20 cellular contexts compared by ENCODE assay signal in genomic region chr3:101859882-101860281, GRCh38. TPM values are rescaled to one million over a fixed set of nuclear protein-coding genes. Genes with fewer than 3 reads are reported as not detected.
DNase-seq lines count a peak whose midpoint lies in the region; ATAC-seq and TF ChIP-seq lines count a peak whose summit lies in the region.
"Had no signal": no experiment of that assay in that cellular context is flagged by ENCODE, and none has a peak within 500 bp of the region (broad histone marks: within the 10 kb centered on the region; RNA-seq: fewer than 3 reads in every experiment).

No MANE protein-coding gene starts in this region.

- no peak overlapping the region for H3K4me3 ChIP-seq in cardiac muscle cell
- no peak overlapping the region for H3K4me3 ChIP-seq in right atrium auricular region
- no peak overlapping the region for H3K4me3 ChIP-seq in lower lobe of right lung
- H3K4me3 ChIP-seq: SJSA1 had no signal

- no peaks in the 10 kb centered on the region for H3K27me3 Mint-ChIP-seq in activated B cell treated with CpG ODN at 0.5 μM for 24 hours
- H3K27me3 Mint-ChIP-seq: CD8-positive, alpha-beta memory T cell had no signal

- peak overlapping the region; percentile 32 for H3K27ac ChIP-seq in cardiac muscle cell
- no peak overlapping the region for H3K27ac ChIP-seq in right atrium auricular region
- peak overlapping the region; percentile 18 for H3K27ac ChIP-seq in lower lobe of right lung
- H3K27ac ChIP-seq: SJSA1 had no signal

- peaks cover 82% of the 10 kb centered on the region for H3K4me1 Mint-ChIP-seq in activated B cell treated with CpG ODN at 0.5 μM for 24 hours
- H3K4me1 Mint-ChIP-seq: H9 had no signal

- TF ChIP-seq CTCF in cardiac muscle cell (IDR thresholded peaks at IDR 0.05; ENCODE audit: low read depth, low read length) (no peak), right atrium auricular region (IDR thresholded peaks at IDR 0.05) (no peak), activated B cell treated with CpG ODN at 0.5 μM for 24 hours (IDR thresholded peaks at IDR 0.05) (no peak), lower lobe of right lung (IDR thresholded peaks at IDR 0.05) (no peak)

- H3K27ac Mint-ChIP-seq in activated B cell treated with CpG ODN at 0.5 μM for 24 hours, result no peak overlapping the region
- H3K27ac Mint-ChIP-seq: H9 had no signal

- ATAC-seq in activated B cell treated with CpG ODN at 0.5 μM for 24 hours (ENCODE audit: low read depth), result no peak
- ATAC-seq in lower lobe of right lung, result no peak
- ATAC-seq: Panc1 had no signal

- peak overlapping the region; percentile 24 for H3K4me3 Mint-ChIP-seq in activated B cell treated with CpG ODN at 0.5 μM for 24 hours
- H3K4me3 Mint-ChIP-seq: CD8-positive, alpha-beta memory T cell; H9 had no signal

- POLR2A ChIA-PET in activated B cell treated with CpG ODN at 0.5 μM for 24 hours (lab: Charles Lee), result interaction anchor here (0.6 to 6.2 kb wide), 7 partner anchors 11 to 363 kb away, joined by 3 to 85 read pairs (median 6); partner anchors contain the start of gene NFKBIZ

- CTCF ChIA-PET in activated B cell treated with CpG ODN at 0.5 μM for 24 hours (lab: Charles Lee), result interaction anchor here (4.1 kb wide), 1 partner anchor 365 kb away, joined by 19 read pairs; no protein-coding TSS in a partner anchor

- H3K9me3 ChIP-seq in cardiac muscle cell (ENCODE audit: low read depth) (no peaks in the 10 kb centered on the region), right atrium auricular region (no peaks in the 10 kb centered on the region), lower lobe of right lung (no peaks in the 10 kb centered on the region)
- H3K9me3 ChIP-seq: SJSA1 had no signal

- H3K27me3 ChIP-seq in cardiac muscle cell, result no peaks in the 10 kb centered on the region
- H3K27me3 ChIP-seq in right atrium auricular region, result no peaks in the 10 kb centered on the region
- H3K27me3 ChIP-seq in lower lobe of right lung (ENCODE audit: low read depth), result no peaks in the 10 kb centered on the region
- H3K27me3 ChIP-seq: SJSA1 had no signal

- H3K4me1 ChIP-seq in cardiac muscle cell (ENCODE audit: low read depth) (peaks cover 5% of the 10 kb centered on the region), right atrium auricular region (peaks cover 0 to 19% of the 10 kb centered on the region in 2 donors), lower lobe of right lung (peaks cover 38% of the 10 kb centered on the region)
- H3K4me1 ChIP-seq: SJSA1 had no signal

- peaks cover 65% of the 10 kb centered on the region for H3K36me3 ChIP-seq in cardiac muscle cell
- peaks cover 65% of the 10 kb centered on the region for H3K36me3 ChIP-seq in right atrium auricular region
- peaks cover 81% of the 10 kb centered on the region for H3K36me3 ChIP-seq in lower lobe of right lung

- peak in 1 of 2 donors; percentile 6 for DNase-seq in cardiac muscle cell (ENCODE audit: low read depth in 1 of 2, low spot score in 1 of 2)
- DNase-seq in right atrium auricular region (ENCODE audit: low spot score), result no peak
- DNase-seq in activated B cell treated with CpG ODN at 0.5 μM for 24 hours, result no peak
- DNase-seq in lower lobe of right lung, result no peak
- no peak for DNase-seq in NCI-H82 treated with DMSO at 0.1 percent for 48 hours (lab: John Stamatoyannopoulos, UW; ENCODE audit: unreplicated experiment)
- DNase-seq in HK-2 (ENCODE audit: unreplicated experiment), result no peak
- no peak for DNase-seq in NCI-H446 treated with DMSO at 0.1 percent for 48 hours (lab: John Stamatoyannopoulos, UW)
- DNase-seq in activated naive CD4-positive, alpha-beta T cell treated with anti-CD3 and anti-CD28 coated beads, Interleukin-2, amount 50 U/mL, for 16 hours, result no peak
- DNase-seq: C1 segment of cervical spinal cord; CD8-positive, alpha-beta memory T cell; DMS79; H9; MM.1S; NCI-H1092; NCI-H1436 treated with DMSO at 0.1 percent for 48 hours; NCI-H2029; NCI-H446; NCI-H69 had no signal

- intact Hi-C loops in activated B cell treated with CpG ODN at 0.5 μM for 24 hours (cut with micrococcal nuclease) (loop anchor here (2.0 to 5.0 kb wide), 3 partner anchors 33 to 179 kb away; no protein-coding TSS in a partner anchor), lower lobe of right lung (cut with DNase I) (no loop called here)

- no peaks in the 10 kb centered on the region for H3K9me3 Mint-ChIP-seq in activated B cell treated with CpG ODN at 0.5 μM for 24 hours
- H3K9me3 Mint-ChIP-seq: CD8-positive, alpha-beta memory T cell; H9 had no signal

- peaks cover 84% of the 10 kb centered on the region for H3K36me3 Mint-ChIP-seq in activated B cell treated with CpG ODN at 0.5 μM for 24 hours (ENCODE audit: low read depth)

RNA-seq across cellular contexts. Expression of gene NFKBIZ, which starts 10.6 kb away (rescaled TPM):
- total RNA-seq in cardiac muscle cell, result 75.5 and 86.5 TPM in 2 replicates
- 15.4 and 32.6 TPM in 2 replicates for polyA plus RNA-seq in cardiac muscle cell
- 10 to 100 TPM; 26.6 to 28.7 TPM for total RNA-seq in right atrium auricular region
- 391 and 421 TPM in 2 replicates for total RNA-seq in activated B cell treated with CpG ODN at 0.5 μM for 24 hours
- 76.2 TPM for total RNA-seq in lower lobe of right lung

Comparison
In these comparisons a context has a peak if more than half of its experiments do, and no peak if none do; other contexts are left out.
1. H3K27ac ChIP-seq: peak in cardiac muscle cell (single experiment) and lower lobe of right lung (single experiment); none in right atrium auricular region (0 of 2).